Comparison of ENCODE assay signal across 1 cellular context in the genomic region with DNA sequence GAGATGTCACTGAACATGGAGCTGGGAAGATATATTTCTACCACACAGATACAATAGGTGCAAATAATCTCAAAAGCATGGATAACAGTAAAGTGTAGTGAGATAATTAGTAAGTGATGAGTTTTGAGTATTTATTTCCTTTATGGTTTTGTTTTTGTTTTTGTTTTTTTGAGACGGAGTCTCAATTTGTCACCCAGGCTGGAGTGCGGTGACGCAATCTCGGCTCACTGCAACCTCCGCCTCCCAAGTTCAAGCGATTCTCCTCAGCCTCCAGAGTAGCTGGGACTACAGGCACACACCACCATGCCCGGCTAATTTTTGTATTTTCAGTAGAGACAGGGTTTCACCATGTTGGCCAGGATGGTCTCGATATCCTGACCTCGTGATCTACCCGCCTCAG.
A peak's percentile ranks its signal among the peaks of the same experiment; 100 is the strongest.
TF ChIP-seq lines count a peak whose summit lies in the region.
"Not testable (repeated sequence)": the region's sequence is repeated elsewhere in the genome, so short reads cannot be mapped to it uniquely, and the experiment has no call there.

No MANE protein-coding gene starts in this region.

TF ChIP-seq in K562, 482 proteins besides CTCF, POLR2A, EP300 and RAD21:
- not testable (repeated sequence) for TF ChIP-seq CEBPG (CRISPR knock-in tag; IDR thresholded peaks at IDR 0.05)
- TF ChIP-seq CEBPG (tag; conservative IDR thresholded peaks at IDR 0.05 in 1 of 2, IDR thresholded peaks at IDR 0.05 in 1 of 2) (0 out of 4 replicates have a peak, but pooled peaks of 1 of the 2 experiments have one; percentile 17), CEBPB (tag; IDR thresholded peaks at IDR 0.05) (peak; percentile 75)
- TF ChIP-seq, protein P1, sequence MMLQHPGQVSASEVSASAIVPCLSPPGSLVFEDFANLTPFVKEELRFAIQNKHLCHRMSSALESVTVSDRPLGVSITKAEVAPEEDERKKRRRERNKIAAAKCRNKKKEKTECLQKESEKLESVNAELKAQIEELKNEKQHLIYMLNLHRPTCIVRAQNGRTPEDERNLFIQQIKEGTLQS (IDR thresholded peaks at IDR 0.05) = peak; percentile 72
- TF ChIP-seq, protein P1 (CRISPR knock-in tag; conservative IDR thresholded peaks at IDR 0.05) = not testable (repeated sequence)
